10 cellular contexts compared by ENCODE assay signal in the genomic region with DNA sequence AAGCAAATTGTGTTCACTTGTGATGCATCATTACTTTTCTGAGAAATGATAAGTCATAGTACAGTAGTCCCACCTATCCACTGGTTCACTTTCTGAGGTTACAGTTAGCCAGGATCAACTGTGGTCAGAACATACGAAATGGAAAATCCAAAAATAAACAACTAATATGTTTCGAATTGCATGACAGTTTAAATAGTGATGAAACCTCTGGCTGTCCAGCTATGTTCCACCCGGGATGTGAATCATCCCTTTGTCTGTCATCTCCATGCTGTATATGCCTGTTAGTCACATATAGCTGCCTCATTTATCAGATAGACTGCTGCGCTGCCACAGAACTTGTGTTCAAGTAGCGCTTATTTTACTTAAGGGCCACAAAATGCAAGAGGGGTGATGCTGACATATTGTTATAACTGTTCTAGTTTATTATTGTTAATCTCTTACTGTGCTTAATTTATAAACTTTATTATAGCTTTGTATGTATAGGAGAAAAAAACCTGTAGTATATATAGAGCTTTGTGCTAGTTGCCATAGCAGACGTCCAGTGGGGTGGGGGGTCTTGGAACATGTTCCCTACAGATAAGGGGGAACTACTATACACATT. TPM values are rescaled to one million over a fixed set of nuclear protein-coding genes. Genes with fewer than 3 reads are reported as not detected.
DNase-seq lines count a peak whose midpoint lies in the region; ATAC-seq and TF ChIP-seq lines count a peak whose summit lies in the region.
"Had no signal": no experiment of that assay in that cellular context is flagged by ENCODE, and none has a peak within 500 bp of the region (broad histone marks: within the 10 kb centered on the region; RNA-seq: fewer than 3 reads in every experiment).

No MANE protein-coding gene starts in this region.

- H3K9ac ChIP-seq in skeletal muscle satellite cell (ENCODE audit: low read depth, low read length), result peak overlapping the region; percentile 68
- H3K9ac ChIP-seq: BLaER1 treated with 17β-estradiol and CSF1 and Interleukin-3, amounts not matched to agents 10 nM and 100 nM had no signal

- CTCF ChIA-PET in activated CD8-positive, alpha-beta T cell treated with anti-CD3 and anti-CD28 coated beads for 36 hours (lab: Charles Lee), result interaction anchor here (1.2 kb wide), 1 partner anchor 12 kb away, joined by 3 read pairs; no protein-coding TSS in a partner anchor
- CTCF ChIA-PET in activated CD8-positive, alpha-beta T cell treated with anti-CD3 and anti-CD28 coated beads, Interleukin-2, amount 10 ng/mL, durations not matched to agents 7 days and 5 days (lab: Charles Lee), result interaction anchor here (0.8 kb wide), 1 partner anchor 13 kb away, joined by 3 read pairs; no protein-coding TSS in a partner anchor

- H3K4me1 ChIP-seq in RWPE2 (ENCODE audit: insufficient read depth, poor library complexity, severe bottlenecking) (peaks cover 74% of the 10 kb centered on the region), skeletal muscle satellite cell (ENCODE audit: control insufficient read depth, insufficient read depth, low read length) (peaks cover 35% of the 10 kb centered on the region)

- intact Hi-C loops in activated CD8-positive, alpha-beta T cell treated with anti-CD3 and anti-CD28 coated beads for 36 hours (cut with micrococcal nuclease), result no loop called here

- H3K36me3 Mint-ChIP-seq in activated CD8-positive, alpha-beta T cell treated with anti-CD3 and anti-CD28 coated beads for 36 hours (ENCODE audit: low read depth), result no peaks in the 10 kb centered on the region
- no peaks in the 10 kb centered on the region for H3K36me3 Mint-ChIP-seq in activated CD8-positive, alpha-beta T cell treated with anti-CD3 and anti-CD28 coated beads, Interleukin-2, amount 10 ng/mL, durations not matched to agents 7 days and 5 days (ENCODE audit: low read depth)

- H3K9me3 ChIP-seq in RWPE2 (ENCODE audit: severe bottlenecking) (no peaks in the 10 kb centered on the region), skeletal muscle satellite cell (replicated peaks; ENCODE audit: low read length) (no peaks in the 10 kb centered on the region)

- H3K4me1 Mint-ChIP-seq in activated CD8-positive, alpha-beta T cell treated with anti-CD3 and anti-CD28 coated beads for 36 hours (ENCODE audit: low read depth), result peaks cover 9% of the 10 kb centered on the region
- no peaks in the 10 kb centered on the region for H3K4me1 Mint-ChIP-seq in activated CD8-positive, alpha-beta T cell treated with anti-CD3 and anti-CD28 coated beads, Interleukin-2, amount 10 ng/mL, durations not matched to agents 7 days and 5 days (ENCODE audit: low read depth)

- no peaks in the 10 kb centered on the region; the same call in 1 of the 2 replicates for H3K36me3 ChIP-seq in RWPE2 (ENCODE audit: low read depth)
- H3K36me3 ChIP-seq in skeletal muscle satellite cell (ENCODE audit: insufficient read depth, low read length), result no peaks in the 10 kb centered on the region

- H3K27ac Mint-ChIP-seq in activated CD8-positive, alpha-beta T cell treated with anti-CD3 and anti-CD28 coated beads for 36 hours, result no peak overlapping the region
- H3K27ac Mint-ChIP-seq in activated CD8-positive, alpha-beta T cell treated with anti-CD3 and anti-CD28 coated beads, Interleukin-2, amount 10 ng/mL, durations not matched to agents 7 days and 5 days, result no peak overlapping the region

- H3K4me3 ChIP-seq in RWPE2 (ENCODE audit: severe bottlenecking), result no peak overlapping the region
- H3K4me3 ChIP-seq in fibroblast of the aortic adventitia (ENCODE audit: low read depth, low read length), result no peak overlapping the region
- H3K4me3 ChIP-seq in skeletal muscle satellite cell (ENCODE audit: low read length), result no peak overlapping the region
- H3K4me3 ChIP-seq: BLaER1 treated with 17β-estradiol and CSF1 and Interleukin-3, amounts not matched to agents 10 nM and 100 nM had no signal

- POLR2A ChIA-PET in activated CD8-positive, alpha-beta T cell treated with anti-CD3 and anti-CD28 coated beads for 36 hours (lab: Charles Lee), result no interaction called here
- POLR2A ChIA-PET in activated CD8-positive, alpha-beta T cell treated with anti-CD3 and anti-CD28 coated beads, Interleukin-2, amount 10 ng/mL, durations not matched to agents 7 days and 5 days (lab: Charles Lee), result no interaction called here

- TF ChIP-seq CTCF in activated CD8-positive, alpha-beta T cell treated with anti-CD3 and anti-CD28 coated beads for 36 hours (IDR thresholded peaks at IDR 0.05), result no peak
- TF ChIP-seq CTCF in RWPE2 (IDR thresholded peaks at IDR 0.05; ENCODE audit: poor library complexity, severe bottlenecking) (no peak), fibroblast of the aortic adventitia (IDR thresholded peaks at IDR 0.05; ENCODE audit: insufficient read depth, low read length) (no peak)

- peak overlapping the region; percentile 91 for H3K27ac ChIP-seq in RWPE2 (ENCODE audit: poor library complexity, severe bottlenecking)

- H3K27me3 ChIP-seq in RWPE2 (ENCODE audit: insufficient read depth, poor library complexity, severe bottlenecking) (no peaks in the 10 kb centered on the region), skeletal muscle satellite cell (ENCODE audit: control insufficient read depth, insufficient read depth, low read length) (no peaks in the 10 kb centered on the region)
- H3K27me3 ChIP-seq: BLaER1 treated with 17β-estradiol and CSF1 and Interleukin-3, amounts not matched to agents 10 nM and 100 nM had no signal

- H3K27me3 Mint-ChIP-seq in activated CD8-positive, alpha-beta T cell treated with anti-CD3 and anti-CD28 coated beads for 36 hours, result peaks cover 19% of the 10 kb centered on the region
- H3K27me3 Mint-ChIP-seq in activated CD8-positive, alpha-beta T cell treated with anti-CD3 and anti-CD28 coated beads, Interleukin-2, amount 10 ng/mL, durations not matched to agents 7 days and 5 days (ENCODE audit: low read depth), result peaks cover 43% of the 10 kb centered on the region

- no peak for DNase-seq in activated CD8-positive, alpha-beta T cell treated with anti-CD3 and anti-CD28 coated beads for 36 hours
- no peak for DNase-seq in activated CD8-positive, alpha-beta T cell treated with anti-CD3 and anti-CD28 coated beads, Interleukin-2, amount 10 ng/mL, durations not matched to agents 7 days and 5 days
- peak; percentile 72 for DNase-seq in RWPE2 (ENCODE audit: low spot score)
- DNase-seq in fibroblast of the aortic adventitia (ENCODE audit: low read depth), result peak; percentile 93
- no peak for DNase-seq in islet precursor cell
- no peak for DNase-seq in NCI-H2107 (lab: John Stamatoyannopoulos, UW)
- DNase-seq: MM.1S had no signal

- H3K4me2 ChIP-seq in skeletal muscle satellite cell (ENCODE audit: low read length), result peak overlapping the region; percentile 70

- peak; percentile 47 for ATAC-seq in activated CD8-positive, alpha-beta T cell treated with anti-CD3 and anti-CD28 coated beads for 36 hours
- no peak for ATAC-seq in activated CD8-positive, alpha-beta T cell treated with anti-CD3 and anti-CD28 coated beads, Interleukin-2, amount 10 ng/mL, durations not matched to agents 7 days and 5 days
- ATAC-seq in RWPE2 (ENCODE audit: low read depth) (peak; percentile 93), GM19397 (IDR thresholded peaks at IDR 0.05; ENCODE audit: unreplicated experiment) (no peak)

- no peak overlapping the region for H3K4me3 Mint-ChIP-seq in activated CD8-positive, alpha-beta T cell treated with anti-CD3 and anti-CD28 coated beads for 36 hours
- H3K4me3 Mint-ChIP-seq in activated CD8-positive, alpha-beta T cell treated with anti-CD3 and anti-CD28 coated beads, Interleukin-2, amount 10 ng/mL, durations not matched to agents 7 days and 5 days, result no peak overlapping the region

- peaks cover 4% of the 10 kb centered on the region for H3K9me3 Mint-ChIP-seq in activated CD8-positive, alpha-beta T cell treated with anti-CD3 and anti-CD28 coated beads for 36 hours
- no peaks in the 10 kb centered on the region for H3K9me3 Mint-ChIP-seq in activated CD8-positive, alpha-beta T cell treated with anti-CD3 and anti-CD28 coated beads, Interleukin-2, amount 10 ng/mL, durations not matched to agents 7 days and 5 days (ENCODE audit: insufficient read depth)

RNA-seq across cellular contexts. Expression of gene AFDN, which starts 29.2 kb away (rescaled TPM):
- total RNA-seq in activated CD8-positive, alpha-beta T cell treated with anti-CD3 and anti-CD28 coated beads for 36 hours, result 10 to 100 TPM; 13.0 to 14.1 TPM
- 10 to 100 TPM; 20.9 to 24.2 TPM for total RNA-seq in activated CD8-positive, alpha-beta T cell treated with anti-CD3 and anti-CD28 coated beads, Interleukin-2, amount 10 ng/mL, durations not matched to agents 7 days and 5 days
- total RNA-seq in fibroblast of the aortic adventitia (ENCODE audit: low replicate concordance), result 29.2 and 136 TPM in 2 replicates
- 32.1 and 53.2 TPM in 2 replicates for total RNA-seq in skeletal muscle satellite cell (2012; rRNA removed)

Comparison
In these comparisons a context has a peak if more than half of its experiments do, and no peak if none do; other contexts are left out.
1. ATAC-seq: peak in activated CD8-positive, alpha-beta T cell treated with anti-CD3 and anti-CD28 coated beads for 36 hours (single experiment) and RWPE2 (single experiment); none in activated CD8-positive, alpha-beta T cell treated with anti-CD3 and anti-CD28 coated beads, Interleukin-2, amount 10 ng/mL, durations not matched to agents 7 days and 5 days (single experiment) and GM19397 (single experiment).
2. DNase-seq: peak in RWPE2 (single experiment) and fibroblast of the aortic adventitia (single experiment); none in activated CD8-positive, alpha-beta T cell treated with anti-CD3 and anti-CD28 coated beads for 36 hours (single experiment), activated CD8-positive, alpha-beta T cell treated with anti-CD3 and anti-CD28 coated beads, Interleukin-2, amount 10 ng/mL, durations not matched to agents 7 days and 5 days (single experiment), islet precursor cell (single experiment) and NCI-H2107 (single experiment).